Comparison of ENCODE assay signal across 9 cellular contexts in the genomic region with DNA sequence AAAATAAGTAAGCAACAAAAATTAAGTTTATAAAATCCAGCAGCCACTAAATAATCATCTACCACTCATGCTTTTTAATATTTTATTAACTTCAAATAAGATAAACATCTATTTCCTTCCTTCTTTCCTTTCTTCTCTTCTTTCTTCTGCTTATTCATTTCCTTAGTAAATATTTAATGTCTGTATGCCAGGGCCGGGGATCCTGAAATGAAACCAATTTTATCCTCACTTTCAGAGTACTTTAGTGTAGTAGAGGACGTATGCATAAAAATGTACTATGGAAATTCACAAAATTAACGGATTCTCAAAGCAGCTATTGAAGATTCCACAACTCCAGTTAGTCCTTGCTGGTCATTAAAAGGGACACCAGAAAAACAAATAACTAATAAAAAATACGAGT.
"Had no signal": no experiment of that assay in that cellular context is flagged by ENCODE, and none has a peak within 500 bp of the region (broad histone marks: within the 10 kb centered on the region; RNA-seq: fewer than 3 reads in every experiment).

No MANE protein-coding gene starts in this region.

- H3K4me3 Mint-ChIP-seq: GM23338, H9 had no signal

- H3K4me2 ChIP-seq: GM23338 had no signal

- ATAC-seq: GM23338, K562 had no signal

- FAIRE-seq: H1, H54, HTR-8/SVneo, K562 had no signal

- H2AFZ ChIP-seq: GM23338 had no signal

- DNase-seq: H9, HCEC 1CT, IMR-90, KG1 had no signal

- H3K4me3 ChIP-seq: GM23338, K562 had no signal

- H3K9me3 Mint-ChIP-seq: GM23338, H9 had no signal
